ENCODE assay signal across 7 cellular contexts in genomic region chr1:7207875-7208646, GRCh38.
DNase-seq lines count a peak whose midpoint lies in the region; ATAC-seq, FAIRE-seq and TF ChIP-seq lines count a peak whose summit lies in the region.

No MANE protein-coding gene starts in this region.

- TF ChIP-seq CTCF in bronchial epithelial cell (IDR thresholded peaks at IDR 0.05; ENCODE audit: insufficient read depth, low read length, severe bottlenecking) (peak; percentile 95), left lung (IDR thresholded peaks at IDR 0.05) (peak; percentile 32 to 40), vagina (IDR thresholded peaks at IDR 0.05) (no peak)

- H3K27me3 ChIP-seq in bronchial epithelial cell (ENCODE audit: control insufficient read depth, insufficient read depth, low read length) (no peaks in the 10 kb centered on the region), left lung (peaks cover 0 to 43% of the 10 kb centered on the region in 2 donors), vagina (no peaks in the 10 kb centered on the region)

- H3K4me1 ChIP-seq in left lung (no peaks in the 10 kb centered on the region), vagina (no peaks in the 10 kb centered on the region)

- TF ChIP-seq POLR2A in vagina (IDR thresholded peaks at IDR 0.05), result no peak

- DNase-seq in ELF-1 (ENCODE audit: low read depth, low spot score) (peak; percentile 82), HT-29 (ENCODE audit: low spot score) (peak; percentile 67), NCI-H82 (lab: John Stamatoyannopoulos, UW) (peak; percentile 93), bronchial epithelial cell (ENCODE audit: low read depth) (peak; percentile 68), left lung (peak in 1 of 2 donors; percentile 51), vagina (ENCODE audit: extremely low spot score in 2 of 2) (no peak)

- H3K36me3 ChIP-seq in bronchial epithelial cell (ENCODE audit: control insufficient read depth, insufficient read depth, low read length) (no peaks in the 10 kb centered on the region), left lung (no peaks in the 10 kb centered on the region), vagina (no peaks in the 10 kb centered on the region)

- intact Hi-C loops in left lung (cut with DNase I) (no loop called here), vagina (cut with DNase I) (no loop called here)

- H3K4me3 ChIP-seq in bronchial epithelial cell (ENCODE audit: low read depth, low read length) (no peak overlapping the region), left lung (no peak overlapping the region), vagina (no peak overlapping the region)

- ATAC-seq in left lung (peak; percentile 95), GM18498 (IDR thresholded peaks at IDR 0.05; ENCODE audit: unreplicated experiment) (no peak)

- H3K9me3 ChIP-seq in left lung (no peaks in the 10 kb centered on the region), vagina (no peaks in the 10 kb centered on the region)

- H3K27ac ChIP-seq in left lung, result no peak overlapping the region
- H3K27ac ChIP-seq in vagina, result no peak overlapping the region

- FAIRE-seq in bronchial epithelial cell (lab: Jason Lieb, UNC), result peak; percentile 95

Comparison
In these comparisons a context has a peak if more than half of its experiments do, and no peak if none do; other contexts are left out.
1. DNase-seq: peak in ELF-1 (single experiment), HT-29 (single experiment), NCI-H82 (single experiment) and bronchial epithelial cell (single experiment); none in vagina (0 of 2).
2. CTCF ChIP-seq: peak in bronchial epithelial cell (single experiment) and left lung (2 of 2); none in vagina (0 of 3).